In genomic region chr9:83153030-83153429, GRCh38 we compare ENCODE assay signal across 18 cellular contexts.
A peak's percentile ranks its signal among the peaks of the same experiment; 100 is the strongest.
DNase-seq lines count a peak whose midpoint lies in the region; ATAC-seq lines count a peak whose summit lies in the region.
"Had no signal": no experiment of that assay in that cellular context is flagged by ENCODE, and none has a peak within 500 bp of the region (broad histone marks: within the 10 kb centered on the region; RNA-seq: fewer than 3 reads in every experiment).

No MANE protein-coding gene starts in this region.

- ATAC-seq in GM18909 (IDR thresholded peaks at IDR 0.05; ENCODE audit: poor library complexity, unreplicated experiment) (peak; percentile 41), HG03159 (IDR thresholded peaks at IDR 0.05; ENCODE audit: unreplicated experiment) (peak; percentile 48), HG03558 (IDR thresholded peaks at IDR 0.05; ENCODE audit: extremely low read depth, unreplicated experiment) (peak; percentile 32)

- DNase-seq in midbrain (lab: John Stamatoyannopoulos, UW) = no peak
- DNase-seq in C1 segment of cervical spinal cord (lab: John Stamatoyannopoulos, UW) = no peak
- DNase-seq in NOMO-1 treated with dmso at 0.1 percent for 144 hours (lab: John Stamatoyannopoulos, UW; ENCODE audit: unreplicated experiment) = no peak
- no peak for DNase-seq in NCI-H345 treated with DMSO at 0.1 percent for 48 hours (lab: John Stamatoyannopoulos, UW; ENCODE audit: unreplicated experiment)
- DNase-seq: Caco-2; CD4-positive, CD25-positive, alpha-beta regulatory T cell; DMS153; GM23248; HCEC 1CT; NCI-H1048; NCI-H1436 treated with DMSO at 0.1 percent for 48 hours; NCI-H2081; NCI-H524; SIG-M5; T-helper 2 cell had no signal
